Comparison of ENCODE assay signal across 6 cellular contexts in genomic region chr14:94079891-94080605, GRCh38. TPM values are rescaled to one million over a fixed set of nuclear protein-coding genes. Genes with fewer than 3 reads are reported as not detected.
DNase-seq lines count a peak whose midpoint lies in the region; ATAC-seq and TF ChIP-seq lines count a peak whose summit lies in the region.

No MANE protein-coding gene starts in this region.

- no peak for TF ChIP-seq EP300 in stomach (IDR thresholded peaks at IDR 0.05)

- no peaks in the 10 kb centered on the region for H3K27me3 Mint-ChIP-seq in activated naive CD4-positive, alpha-beta T cell treated with anti-CD3 and anti-CD28 coated beads for 36 hours (ENCODE audit: low read depth)

- TF ChIP-seq CTCF in fibroblast of mammary gland (conservative IDR thresholded peaks at IDR 0.05; ENCODE audit: control insufficient read depth, insufficient read depth, low read depth, low read length) = no peak
- TF ChIP-seq CTCF in stomach (IDR thresholded peaks at IDR 0.05) = no peak

- peaks cover 38 to 60% (median 50%) of the 10 kb centered on the region in 4 donors for H3K4me1 ChIP-seq in stomach

- H3K4me3 Mint-ChIP-seq in activated naive CD4-positive, alpha-beta T cell treated with anti-CD3 and anti-CD28 coated beads for 36 hours = peak overlapping the region; percentile 98

- peak overlapping the region; percentile 93 to 97 (median 95) for H3K27ac ChIP-seq in stomach

- no peaks in the 10 kb centered on the region for H3K27me3 ChIP-seq in stomach

- no peak for DNase-seq in activated naive CD4-positive, alpha-beta T cell treated with anti-CD3 and anti-CD28 coated beads for 36 hours
- DNase-seq in activated naive CD4-positive, alpha-beta T cell treated with anti-CD3 and anti-CD28 coated beads, Interleukin-2, amount 50 U/mL, for 16 hours = no peak
- DNase-seq in fibroblast of mammary gland (ENCODE audit: low read depth) (peak; percentile 55), stomach (no peak), GM19240 (ENCODE audit: insufficient read length, low spot score) (no peak)

- H3K9me3 Mint-ChIP-seq in activated naive CD4-positive, alpha-beta T cell treated with anti-CD3 and anti-CD28 coated beads for 36 hours = peaks cover 7% of the 10 kb centered on the region

- H3K27ac Mint-ChIP-seq in activated naive CD4-positive, alpha-beta T cell treated with anti-CD3 and anti-CD28 coated beads for 36 hours = peak overlapping the region; percentile 98

- intact Hi-C loops in activated naive CD4-positive, alpha-beta T cell treated with anti-CD3 and anti-CD28 coated beads for 36 hours (cut with micrococcal nuclease) = loop anchor here (2.0 to 5.0 kb wide), 4 partner anchors 13 to 1077 kb away; partner anchors contain the start of gene DICER1
- intact Hi-C loops in stomach (cut with DNase I; ENCODE audit: low total_unique reads) = no loop called here

- H3K4me3 ChIP-seq in fibroblast of mammary gland (ENCODE audit: control insufficient read depth, low read depth, low read length) = peak overlapping the region; percentile 95
- peak overlapping the region; percentile 90 to 98 (median 94) for H3K4me3 ChIP-seq in stomach

- H3K36me3 ChIP-seq in stomach = peaks cover 0 to 32% (median 25%) of the 10 kb centered on the region in 4 donors

- H3K9me3 ChIP-seq in stomach = peaks cover 0 to 3% (median 2%) of the 10 kb centered on the region in 4 donors

- peaks cover 50% of the 10 kb centered on the region for H3K4me1 Mint-ChIP-seq in activated naive CD4-positive, alpha-beta T cell treated with anti-CD3 and anti-CD28 coated beads for 36 hours (ENCODE audit: low read depth)

- ATAC-seq in GM21515 (IDR thresholded peaks at IDR 0.05; ENCODE audit: unreplicated experiment) = no peak

- CTCF ChIA-PET in activated naive CD4-positive, alpha-beta T cell treated with anti-CD3 and anti-CD28 coated beads for 36 hours (lab: Charles Lee) = interaction anchor here (0.7 to 3.5 kb wide), 3 partner anchors 44 to 405 kb away, joined by 4 to 14 read pairs (median 13); no protein-coding TSS in a partner anchor

- no peak for TF ChIP-seq POLR2A in stomach (IDR thresholded peaks at IDR 0.05)

- 2 to 4% (median 2%) methylated on average over 13 of the region's 13 CpGs for WGBS in stomach, 5 donors

- H3K36me3 Mint-ChIP-seq in activated naive CD4-positive, alpha-beta T cell treated with anti-CD3 and anti-CD28 coated beads for 36 hours (ENCODE audit: low read depth) = peaks cover 46% of the 10 kb centered on the region

RNA-seq across cellular contexts. Expression of gene DDX24, which starts 1.0 kb away (rescaled TPM):
- total RNA-seq in activated naive CD4-positive, alpha-beta T cell treated with anti-CD3 and anti-CD28 coated beads for 36 hours = 100 to 1,000 TPM; 190 to 200 TPM
- 100 to 1,000 TPM in 2 of 5 donors, 10 to 100 TPM in 3; 39.1 to 236 (median 84.4) TPM for total RNA-seq in stomach
- 10 to 100 TPM; 47.4 to 73.8 (median 61.2) TPM for polyA plus RNA-seq in stomach

RNA-seq across cellular contexts. Expression of gene IFI27L1, which starts 1.1 kb away (rescaled TPM):
- 10 to 100 TPM; 33.9 to 35.8 TPM for total RNA-seq in activated naive CD4-positive, alpha-beta T cell treated with anti-CD3 and anti-CD28 coated beads for 36 hours
- total RNA-seq in stomach = 10 to 100 TPM in 2 of 5 donors, 1 to 10 TPM in 2, not detected in 1; 1.6 to 17.1 (median 9.3) TPM
- 10 to 100 TPM in 2 of 3 donors, 1 to 10 TPM in 1; 9.9 to 33.7 (median 23.5) TPM for polyA plus RNA-seq in stomach

RNA-seq across cellular contexts. Expression of gene IFI27, which starts 30.5 kb away (rescaled TPM):
- total RNA-seq in activated naive CD4-positive, alpha-beta T cell treated with anti-CD3 and anti-CD28 coated beads for 36 hours = 1 to 10 TPM; 1.5 to 2.3 TPM
- total RNA-seq in stomach = 100 to 1,000 TPM in 3 of 5 donors, 10 to 100 TPM in 2; 12.9 to 276 (median 118) TPM
- 1,000 to 10,000 TPM in 1 of 3 donors, 100 to 1,000 TPM in 2; 292 to 1,115 (median 874) TPM for polyA plus RNA-seq in stomach

RNA-seq across cellular contexts. Expression of gene IFI27L2, which starts 49.4 kb away (rescaled TPM):
- total RNA-seq in activated naive CD4-positive, alpha-beta T cell treated with anti-CD3 and anti-CD28 coated beads for 36 hours = 10 to 100 TPM; 67.0 to 73.4 TPM
- total RNA-seq in stomach = 10 to 100 TPM in 3 of 5 donors, 1 to 10 TPM in 2; 4.9 to 61.7 (median 24.8) TPM
- polyA plus RNA-seq in stomach = 100 to 1,000 TPM in 2 of 3 donors, 10 to 100 TPM in 1; 87.8 to 133 (median 103) TPM

RNA-seq across cellular contexts. Expression of gene OTUB2, which starts 53.9 kb away (rescaled TPM):
- 1 to 10 TPM; 1.6 to 1.7 TPM for total RNA-seq in activated naive CD4-positive, alpha-beta T cell treated with anti-CD3 and anti-CD28 coated beads for 36 hours
- 1 to 10 TPM in 1 of 5 donors, under 1 TPM in 2, not detected in 2; 0.45 to 4.1 (median 0.92) TPM for total RNA-seq in stomach
- polyA plus RNA-seq in stomach = under 1 TPM; 0.46 to 0.75 (median 0.50) TPM

Comparison
In these comparisons a context has a peak if more than half of its experiments do, and no peak if none do; other contexts are left out.
1. RNA of gene IFI27, which starts 30.5 kb away (total RNA-seq): 12.9 to 276 TPM in stomach; 1.5 to 2.3 TPM in activated naive CD4-positive, alpha-beta T cell treated with anti-CD3 and anti-CD28 coated beads for 36 hours; every median in the first group is over 4 times any median in the second.